Comparison of ENCODE assay signal across 15 cellular contexts in the genomic region with DNA sequence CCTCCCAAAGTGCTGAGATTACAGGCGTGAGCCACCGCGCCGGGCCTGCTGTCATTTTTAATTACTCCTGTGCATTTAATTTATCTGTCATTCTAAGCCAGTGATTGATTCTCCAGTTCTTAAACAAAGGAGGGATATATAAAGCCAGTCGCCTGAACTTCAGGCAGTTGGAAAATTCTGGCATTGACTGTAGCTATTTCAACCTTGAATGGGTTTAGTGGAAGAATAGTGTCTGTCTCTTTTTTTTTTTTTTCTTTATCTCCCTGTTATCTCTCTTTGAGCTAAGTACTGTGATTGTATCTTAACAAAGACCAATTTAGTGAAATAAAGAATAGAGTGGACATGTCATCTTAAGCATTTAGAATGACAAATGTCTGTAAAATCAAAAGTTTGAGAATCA. TPM values are rescaled to one million over a fixed set of nuclear protein-coding genes. Genes with fewer than 3 reads are reported as not detected.
DNase-seq lines count a peak whose midpoint lies in the region; ATAC-seq, FAIRE-seq and TF ChIP-seq lines count a peak whose summit lies in the region.
"Had no signal": no experiment of that assay in that cellular context is flagged by ENCODE, and none has a peak within 500 bp of the region (broad histone marks: within the 10 kb centered on the region; RNA-seq: fewer than 3 reads in every experiment).

No MANE protein-coding gene starts in this region.

- H3K18ac ChIP-seq in mesenchymal stem cell (ENCODE audit: low read depth in 1 of 2, low read length in 2 of 2), result no peak overlapping the region

- H2BK120ac ChIP-seq in mesenchymal stem cell (ENCODE audit: low read depth, low read length), result no peak overlapping the region

- TF ChIP-seq CTCF in A549 (IDR thresholded peaks at IDR 0.05), result no peak
- no peak for TF ChIP-seq CTCF in endodermal cell (conservative IDR thresholded peaks at IDR 0.05)
- TF ChIP-seq CTCF in GM20000 (IDR thresholded peaks at IDR 0.05; ENCODE audit: extremely low read depth, missing control alignments), result no peak
- no peak for TF ChIP-seq CTCF in osteocyte (IDR thresholded peaks at IDR 0.05)

- H3K4me1 ChIP-seq in A549 (peaks cover 74% of the 10 kb centered on the region), endodermal cell (ENCODE audit: control insufficient read depth, insufficient read depth, low read length) (peaks cover 10% of the 10 kb centered on the region), mesenchymal stem cell (ENCODE audit: control insufficient read depth, insufficient read depth, low read depth, low read length) (no peaks in the 10 kb centered on the region)
- H3K4me1 ChIP-seq: BLaER1 treated with 17β-estradiol and CSF1 and Interleukin-3, amounts not matched to agents 10 nM and 100 nM had no signal

- no peak overlapping the region for H2AFZ ChIP-seq in mesenchymal stem cell (ENCODE audit: low read depth, low read length)

- H3K9me3 ChIP-seq in A549 (no peaks in the 10 kb centered on the region), endodermal cell (ENCODE audit: control insufficient read depth, low read length) (no peaks in the 10 kb centered on the region), mesenchymal stem cell (ENCODE audit: control insufficient read depth, low read length) (no peaks in the 10 kb centered on the region)
- H3K9me3 ChIP-seq: BLaER1 treated with 17β-estradiol and CSF1 and Interleukin-3, amounts not matched to agents 10 nM and 100 nM had no signal

- TF ChIP-seq RAD21 in A549 (conservative IDR thresholded peaks at IDR 0.05 in 1 of 2, IDR thresholded peaks at IDR 0.05 in 1 of 2), result no peak

- H3K23ac ChIP-seq in mesenchymal stem cell (ENCODE audit: low read length in 2 of 2), result no peak overlapping the region

- TF ChIP-seq EP300 in A549 (IDR thresholded peaks at IDR 0.05), result no peak

- 95% methylated on average over 5 of the region's 5 CpGs for WGBS in A549 (ENCODE audit: missing lambda C conversion rate)
- 81 to 96% methylated on average over 4 to 5 of the region's 5 CpGs for WGBS in endodermal cell (ENCODE audit: insufficient coverage in 1 of 2, insufficient read length in 1 of 2), 2 experiments
- WGBS in mesenchymal stem cell, result 100% methylated on average over 1 of the region's 5 CpGs

- H4K8ac ChIP-seq in mesenchymal stem cell (ENCODE audit: low read length), result no peak overlapping the region

- H2AK5ac ChIP-seq in mesenchymal stem cell (ENCODE audit: low read length, severe bottlenecking), result no peak overlapping the region

- H2BK15ac ChIP-seq in mesenchymal stem cell (ENCODE audit: low read depth, poor library complexity, severe bottlenecking), result no peak overlapping the region

- no peak overlapping the region for H4K91ac ChIP-seq in mesenchymal stem cell (ENCODE audit: low read length)

- H3K36me3 ChIP-seq in endodermal cell (ENCODE audit: control insufficient read depth, insufficient read depth, low read length) (peaks cover 4% of the 10 kb centered on the region), mesenchymal stem cell (ENCODE audit: control insufficient read depth in 1 of 2, insufficient read depth in 2 of 2, low read depth in 1 of 2, low read length in 2 of 2) (no peaks in the 10 kb centered on the region)

- H3K36me3 Mint-ChIP-seq in T-helper 1 cell treated with Interleukin-12 subunit alpha and Interleukin-12 subunit beta and Interleukin-4 antibody, amounts not matched to agents 30 μg/mL and 1 μg/mL, for 36 hours (ENCODE audit: low read depth), result peaks cover 22% of the 10 kb centered on the region
- H3K36me3 Mint-ChIP-seq in endodermal cell (ENCODE audit: low read depth) (no peaks in the 10 kb centered on the region), osteocyte (ENCODE audit: unreplicated experiment) (peaks cover 2% of the 10 kb centered on the region)

- no peak overlapping the region for H3K4me3 ChIP-seq in A549
- H3K4me3 ChIP-seq in endodermal cell (ENCODE audit: low read length), result no peak overlapping the region
- no peak overlapping the region for H3K4me3 ChIP-seq in mesenchymal stem cell (ENCODE audit: insufficient read depth in 1 of 2, low read depth in 1 of 2, low read length in 2 of 2)
- H3K4me3 ChIP-seq: BLaER1 treated with 17β-estradiol and CSF1 and Interleukin-3, amounts not matched to agents 10 nM and 100 nM had no signal

- peak overlapping the region; percentile 41 for H3K4me3 Mint-ChIP-seq in T-helper 1 cell treated with Interleukin-12 subunit alpha and Interleukin-12 subunit beta and Interleukin-4 antibody, amounts not matched to agents 30 μg/mL and 1 μg/mL, for 36 hours
- H3K4me3 Mint-ChIP-seq in endodermal cell (no peak overlapping the region), osteocyte (ENCODE audit: unreplicated experiment) (no peak overlapping the region)

- H3K14ac ChIP-seq in mesenchymal stem cell (ENCODE audit: low read length in 2 of 2), result no peak overlapping the region

- H3K27me3 ChIP-seq in endodermal cell (ENCODE audit: control insufficient read depth, insufficient read depth, low read length, poor library complexity, severe bottlenecking) (no peaks in the 10 kb centered on the region), mesenchymal stem cell (ENCODE audit: control insufficient read depth in 1 of 2, insufficient read depth in 1 of 2, low read length in 2 of 2) (no peaks in the 10 kb centered on the region)
- H3K27me3 ChIP-seq: BLaER1 treated with 17β-estradiol and CSF1 and Interleukin-3, amounts not matched to agents 10 nM and 100 nM had no signal

- ATAC-seq in A549, result no peak
- ATAC-seq: Panc1 had no signal

- H3K9me3 Mint-ChIP-seq in T-helper 1 cell treated with Interleukin-12 subunit alpha and Interleukin-12 subunit beta and Interleukin-4 antibody, amounts not matched to agents 30 μg/mL and 1 μg/mL, for 36 hours, result no peaks in the 10 kb centered on the region
- H3K9me3 Mint-ChIP-seq in endodermal cell (no peaks in the 10 kb centered on the region), osteocyte (ENCODE audit: unreplicated experiment) (no peaks in the 10 kb centered on the region)

- POLR2A ChIA-PET in A549 (lab: Yijun Ruan, JAX), result no interaction called here

- TF ChIP-seq POLR2A in A549 (IDR thresholded peaks at IDR 0.05; ENCODE audit: low read length), result no peak

- CTCF ChIA-PET in A549 (lab: Yijun Ruan, JAX), result no interaction called here

- FAIRE-seq in A549 (lab: Jason Lieb, UNC) (no peak), GM19239 (lab: Jason Lieb, UNC) (peak; percentile 66)

- no peak overlapping the region for H3K4ac ChIP-seq in mesenchymal stem cell (ENCODE audit: low read depth in 1 of 2, low read length in 2 of 2)

- H3K27me3 Mint-ChIP-seq in T-helper 1 cell treated with Interleukin-12 subunit alpha and Interleukin-12 subunit beta and Interleukin-4 antibody, amounts not matched to agents 30 μg/mL and 1 μg/mL, for 36 hours (ENCODE audit: low read depth), result no peaks in the 10 kb centered on the region
- no peaks in the 10 kb centered on the region for H3K27me3 Mint-ChIP-seq in endodermal cell (ENCODE audit: insufficient read depth)
- H3K27me3 Mint-ChIP-seq in osteocyte (ENCODE audit: unreplicated experiment), result no peaks in the 10 kb centered on the region

- H3K79me1 ChIP-seq in mesenchymal stem cell (replicated peaks; ENCODE audit: low read length, poor library complexity, severe bottlenecking), result peaks cover 7% of the 10 kb centered on the region

- H3K27ac Mint-ChIP-seq in T-helper 1 cell treated with Interleukin-12 subunit alpha and Interleukin-12 subunit beta and Interleukin-4 antibody, amounts not matched to agents 30 μg/mL and 1 μg/mL, for 36 hours, result peak overlapping the region; percentile 62
- H3K27ac Mint-ChIP-seq in endodermal cell (peak overlapping the region; percentile 82), osteocyte (ENCODE audit: unreplicated experiment) (no peak overlapping the region)

- no peak overlapping the region for H2BK5ac ChIP-seq in mesenchymal stem cell (ENCODE audit: low read depth, low read length, poor library complexity, severe bottlenecking)

- peak overlapping the region; percentile 76 for H3K4me2 ChIP-seq in A549
- no peak overlapping the region for H3K4me2 ChIP-seq in mesenchymal stem cell (ENCODE audit: low read length, poor library complexity, severe bottlenecking)
- H3K4me2 ChIP-seq: BLaER1 treated with 17β-estradiol and CSF1 and Interleukin-3, amounts not matched to agents 10 nM and 100 nM; KMS-11 had no signal

- H3K9ac ChIP-seq in endodermal cell (ENCODE audit: extremely low read depth, low read length, poor library complexity, severe bottlenecking) (no peak overlapping the region), mesenchymal stem cell (ENCODE audit: low read length) (no peak overlapping the region)
- H3K9ac ChIP-seq: BLaER1 treated with 17β-estradiol and CSF1 and Interleukin-3, amounts not matched to agents 10 nM and 100 nM; KMS-11 had no signal

- H3K4me1 Mint-ChIP-seq in T-helper 1 cell treated with Interleukin-12 subunit alpha and Interleukin-12 subunit beta and Interleukin-4 antibody, amounts not matched to agents 30 μg/mL and 1 μg/mL, for 36 hours (ENCODE audit: low read depth), result peaks cover 74% of the 10 kb centered on the region
- H3K4me1 Mint-ChIP-seq in endodermal cell, result peaks cover 39% of the 10 kb centered on the region
- H3K4me1 Mint-ChIP-seq in osteocyte (ENCODE audit: unreplicated experiment), result peaks cover 25% of the 10 kb centered on the region

- H3K27ac ChIP-seq in A549, result peak overlapping the region; percentile 66; a peak in 5 of 6 replicates
- H3K27ac ChIP-seq in endodermal cell (ENCODE audit: low read depth, low read length), result no peak overlapping the region
- H3K27ac ChIP-seq in mesenchymal stem cell (ENCODE audit: low read length, poor library complexity, severe bottlenecking), result no peak overlapping the region
- H3K27ac ChIP-seq: BLaER1 treated with 17β-estradiol and CSF1 and Interleukin-3, amounts not matched to agents 10 nM and 100 nM; KMS-11 had no signal

- DNase-seq in T-helper 1 cell, result no peak
- DNase-seq in A549 (ENCODE audit: low read depth in 1 of 2, low spot score in 1 of 2), result no peak
- no peak for DNase-seq in GM19239 (ENCODE audit: insufficient read length, low spot score)
- no peak for DNase-seq in endodermal cell
- no peak for DNase-seq in GM20000 (ENCODE audit: low spot score)
- no peak for DNase-seq in osteocyte (ENCODE audit: extremely low spot score, unreplicated experiment)
- DNase-seq in mesenchymal stem cell, result no peak
- DNase-seq: NCI-H1048, NCI-H1436 treated with DMSO at 0.1 percent for 48 hours, NCI-H2081, NCI-H510A treated with DMSO at 0.1 percent for 48 hours had no signal

- H2BK12ac ChIP-seq in mesenchymal stem cell (ENCODE audit: low read length in 2 of 2), result no peak overlapping the region

TF ChIP-seq in A549, 52 proteins besides CTCF, POLR2A, EP300 and RAD21 (continues in another document):
- TF ChIP-seq MAZ (IDR thresholded peaks at IDR 0.05; ENCODE audit: borderline replicate concordance, low read depth, low read length), result no peak

RNA-seq across cellular contexts. Expression of gene NEIL3, which starts 11.0 kb away (rescaled TPM):
- polyA plus RNA-seq in A549 (2011; rRNA removed), result 29.1 and 42.0 TPM in 2 replicates
- polyA plus RNA-seq in A549 (2012; cell fraction: cytosol; rRNA removed), result 16.0 and 16.3 TPM in 2 replicates
- 14.7 and 17.9 TPM in 2 replicates for polyA plus RNA-seq in A549 (2012; cell fraction: nucleus; rRNA removed)
- polyA plus RNA-seq in A549 (2017; fragmentation: RNase III; extraction: RNeasy Plus Mini Kit Qiagen cat#74134 plus additional on column Dnase treatment), result 22.1 to 25.8 TPM (median 23.4 TPM) in 3 replicates
- polyA minus RNA-seq in A549 (2011; rRNA and poly(A)+ RNA removed), result 17.1 and 17.3 TPM in 2 replicates
- 10 to 100 TPM in 1 of 2 donors, 1 to 10 TPM in 1; 9.1 to 15.1 TPM for total RNA-seq in endodermal cell
- 9.6 TPM for polyA plus RNA-seq in endodermal cell (2013, experiment 1 of 2)
- polyA plus RNA-seq in endodermal cell (2013, experiment 2 of 2), result 10.4 TPM
- 2.1 and 2.3 TPM in 2 replicates for total RNA-seq in osteocyte
- polyA plus RNA-seq in mesenchymal stem cell (2013, experiment 1 of 2), result 0.95 TPM
- polyA plus RNA-seq in mesenchymal stem cell (2013, experiment 2 of 2), result 0.96 TPM

Comparison
In these comparisons a context has a peak if more than half of its experiments do, and no peak if none do; other contexts are left out.
1. H3K27ac ChIP-seq: peak in A549 (2 of 2); none in endodermal cell (single experiment) and mesenchymal stem cell (single experiment).